Comparison of ENCODE assay signal across 16 cellular contexts in genomic region chr7:5620459-5620881, GRCh38. TPM values are rescaled to one million over a fixed set of nuclear protein-coding genes. Genes with fewer than 3 reads are reported as not detected.
DNase-seq lines count a peak whose midpoint lies in the region; ATAC-seq and TF ChIP-seq lines count a peak whose summit lies in the region.
"Had no signal": no experiment of that assay in that cellular context is flagged by ENCODE, and none has a peak within 500 bp of the region (broad histone marks: within the 10 kb centered on the region; RNA-seq: fewer than 3 reads in every experiment).

No MANE protein-coding gene starts in this region.

- intact Hi-C loops in ascending aorta (cut with DNase I), result no loop called here

- ATAC-seq in GM23338, result peak; percentile 71
- ATAC-seq in WTC11, result peak; percentile 48; the same call in 1 of the 2 replicates
- ATAC-seq in GM18498 (IDR thresholded peaks at IDR 0.05; ENCODE audit: unreplicated experiment), result no peak
- ATAC-seq in activated CD8-positive, alpha-beta memory T cell treated with anti-CD3 and anti-CD28 coated beads, Interleukin-2, amount 10 ng/mL, durations not matched to agents 7 days and 5 days, result no peak
- ATAC-seq: activated T-cell treated with anti-CD3 and anti-CD28 coated beads, Interleukin-2, amount 50 U/mL, for 4 hours had no signal

- CTCF ChIA-PET in WTC11 (lab: Charles Lee), result interaction anchor here (1.5 to 2.0 kb wide), 2 partner anchors 11 to 45 kb away, joined by 4 to 8 read pairs; no protein-coding TSS in a partner anchor
- CTCF ChIA-PET in activated CD8-positive, alpha-beta memory T cell treated with anti-CD3 and anti-CD28 coated beads, Interleukin-2, amount 10 ng/mL, durations not matched to agents 7 days and 5 days (lab: Charles Lee), result no interaction called here

- H3K4me3 Mint-ChIP-seq in GM23338 (no peak overlapping the region), WTC11 (no peak overlapping the region), neural progenitor cell (no peak overlapping the region)
- no peak overlapping the region for H3K4me3 Mint-ChIP-seq in activated CD8-positive, alpha-beta memory T cell treated with anti-CD3 and anti-CD28 coated beads, Interleukin-2, amount 10 ng/mL, durations not matched to agents 7 days and 5 days
- H3K4me3 Mint-ChIP-seq: activated naive CD8-positive, alpha-beta T cell; activated T-cell treated with anti-CD3 and anti-CD28 coated beads, Interleukin-2, amount 50 U/mL, for 4 hours had no signal

- H3K79me2 ChIP-seq in GM23338 (replicated peaks; ENCODE audit: insufficient read depth) (no peaks in the 10 kb centered on the region), neural progenitor cell (ENCODE audit: low read depth) (no peaks in the 10 kb centered on the region)

- H3K9me3 ChIP-seq in neural progenitor cell (ENCODE audit: low read depth), result no peaks in the 10 kb centered on the region
- H3K9me3 ChIP-seq in ascending aorta, result no peaks in the 10 kb centered on the region
- H3K9me3 ChIP-seq: heart right ventricle, thyroid gland had no signal

- H3K27me3 Mint-ChIP-seq in GM23338 (ENCODE audit: insufficient read depth, low read depth, poor library complexity) (peaks cover 2% of the 10 kb centered on the region), WTC11 (ENCODE audit: low read depth) (no peaks in the 10 kb centered on the region), neural progenitor cell (ENCODE audit: insufficient read depth, low read depth) (peaks cover 5% of the 10 kb centered on the region)
- no peaks in the 10 kb centered on the region for H3K27me3 Mint-ChIP-seq in activated CD8-positive, alpha-beta memory T cell treated with anti-CD3 and anti-CD28 coated beads, Interleukin-2, amount 10 ng/mL, durations not matched to agents 7 days and 5 days
- H3K27me3 Mint-ChIP-seq: activated naive CD8-positive, alpha-beta T cell had no signal

- no peak overlapping the region for H3K4me2 ChIP-seq in GM23338
- no peak overlapping the region for H3K4me2 ChIP-seq in neural progenitor cell
- H3K4me2 ChIP-seq: smooth muscle cell had no signal

- H3F3A ChIP-seq in GM23338 (replicated peaks; ENCODE audit: low read depth), result 0 out of 2 replicates have a peak, but pooled peaks cover 12% of the 10 kb centered on the region
- no peaks in the 10 kb centered on the region for H3F3A ChIP-seq in neural progenitor cell (ENCODE audit: low read depth)

- DNase-seq in GM23338 (ENCODE audit: low spot score) (no peak), NCI-H2107 (lab: John Stamatoyannopoulos, UW) (peak; percentile 75), WTC11 (ENCODE audit: low spot score) (no peak), neural progenitor cell (ENCODE audit: low spot score) (peak; percentile 58), ascending aorta (ENCODE audit: low spot score in 2 of 2) (no peak)
- no peak for DNase-seq in activated CD8-positive, alpha-beta memory T cell treated with anti-CD3 and anti-CD28 coated beads, Interleukin-2, amount 10 ng/mL, durations not matched to agents 7 days and 5 days
- DNase-seq: activated CD4-positive, alpha-beta T cell treated with anti-CD3 and anti-CD28 coated beads, Interleukin-2, amount 50 U/mL, for 48 hours; activated T-cell treated with anti-CD3 and anti-CD28 coated beads, Interleukin-2, amount 50 U/mL, for 4 hours; DND-41; heart right ventricle; MM.1S; thyroid gland had no signal

- no peak overlapping the region for H3K27ac Mint-ChIP-seq in GM23338
- H3K27ac Mint-ChIP-seq in WTC11, result no peak overlapping the region
- H3K27ac Mint-ChIP-seq in neural progenitor cell, result no peak overlapping the region
- no peak overlapping the region for H3K27ac Mint-ChIP-seq in activated CD8-positive, alpha-beta memory T cell treated with anti-CD3 and anti-CD28 coated beads, Interleukin-2, amount 10 ng/mL, durations not matched to agents 7 days and 5 days
- H3K27ac Mint-ChIP-seq: activated naive CD8-positive, alpha-beta T cell had no signal

- H3K27me3 ChIP-seq in GM23338 (ENCODE audit: insufficient read depth) (no peaks in the 10 kb centered on the region), neural progenitor cell (no peaks in the 10 kb centered on the region), ascending aorta (no peaks in the 10 kb centered on the region)
- H3K27me3 ChIP-seq: heart right ventricle, thyroid gland had no signal

- no peak overlapping the region; the same call in 1 of the 2 replicates for H3K27ac ChIP-seq in GM23338 (ENCODE audit: low read depth)
- H3K27ac ChIP-seq in neural progenitor cell, result peak overlapping the region; percentile 50
- H3K27ac ChIP-seq in ascending aorta, result no peak overlapping the region
- H3K27ac ChIP-seq: heart right ventricle, parathyroid adenoma, thyroid gland had no signal

- POLR2A ChIA-PET in WTC11 (lab: Charles Lee), result interaction anchor here (0.5 kb wide), 1 partner anchor 159 kb away, joined by 3 read pairs; no protein-coding TSS in a partner anchor

- H3K36me3 ChIP-seq in GM23338 (ENCODE audit: insufficient read depth) (0 out of 2 replicates have a peak, but pooled peaks cover under 1% of the 10 kb centered on the region), neural progenitor cell (no peaks in the 10 kb centered on the region), ascending aorta (peaks cover 51 to 62% of the 10 kb centered on the region in 2 donors)

- H4K20me1 ChIP-seq in GM23338 (replicated peaks; ENCODE audit: insufficient read depth) (no peaks in the 10 kb centered on the region), neural progenitor cell (ENCODE audit: low read depth) (no peaks in the 10 kb centered on the region)

- H3K4me3 ChIP-seq in GM23338 (no peak overlapping the region), neural progenitor cell (no peak overlapping the region), ascending aorta (no peak overlapping the region)
- H3K4me3 ChIP-seq: heart right ventricle, smooth muscle cell, thyroid gland had no signal

- peaks cover 3% of the 10 kb centered on the region; the same call in 1 of the 3 replicates for H3K4me1 Mint-ChIP-seq in GM23338
- H3K4me1 Mint-ChIP-seq in WTC11, result no peaks in the 10 kb centered on the region
- peaks cover 9% of the 10 kb centered on the region for H3K4me1 Mint-ChIP-seq in neural progenitor cell
- no peaks in the 10 kb centered on the region for H3K4me1 Mint-ChIP-seq in activated CD8-positive, alpha-beta memory T cell treated with anti-CD3 and anti-CD28 coated beads, Interleukin-2, amount 10 ng/mL, durations not matched to agents 7 days and 5 days

- H3K36me3 Mint-ChIP-seq in GM23338 (ENCODE audit: low read depth) (peaks cover 3% of the 10 kb centered on the region; the same call in 1 of the 3 replicates), WTC11 (peaks cover 5% of the 10 kb centered on the region; the same call in 1 of the 2 replicates), neural progenitor cell (peaks cover 19% of the 10 kb centered on the region)
- no peaks in the 10 kb centered on the region for H3K36me3 Mint-ChIP-seq in activated CD8-positive, alpha-beta memory T cell treated with anti-CD3 and anti-CD28 coated beads, Interleukin-2, amount 10 ng/mL, durations not matched to agents 7 days and 5 days
- H3K36me3 Mint-ChIP-seq: activated naive CD8-positive, alpha-beta T cell had no signal

- no peaks in the 10 kb centered on the region for H3K4me1 ChIP-seq in GM23338 (ENCODE audit: insufficient read depth)
- H3K4me1 ChIP-seq in neural progenitor cell, result peaks cover 7% of the 10 kb centered on the region
- no peaks in the 10 kb centered on the region for H3K4me1 ChIP-seq in ascending aorta

- H3K9me3 Mint-ChIP-seq in GM23338 (no peaks in the 10 kb centered on the region), WTC11 (no peaks in the 10 kb centered on the region), neural progenitor cell (no peaks in the 10 kb centered on the region)
- no peaks in the 10 kb centered on the region for H3K9me3 Mint-ChIP-seq in activated CD8-positive, alpha-beta memory T cell treated with anti-CD3 and anti-CD28 coated beads, Interleukin-2, amount 10 ng/mL, durations not matched to agents 7 days and 5 days (ENCODE audit: low read depth)
- H3K9me3 Mint-ChIP-seq: activated T-cell treated with anti-CD3 and anti-CD28 coated beads, Interleukin-2, amount 50 U/mL, for 4 hours had no signal

- no peak overlapping the region for H3K9ac ChIP-seq in neural progenitor cell
- H3K9ac ChIP-seq: parathyroid adenoma had no signal

- TF ChIP-seq CTCF in GM23338 (conservative IDR thresholded peaks at IDR 0.05; ENCODE audit: low read depth in 2 of 2) (no peak), WTC11 (IDR thresholded peaks at IDR 0.05) (no peak), neural progenitor cell (IDR thresholded peaks at IDR 0.05) (no peak), ascending aorta (IDR thresholded peaks at IDR 0.05) (no peak)

- H3K9me2 ChIP-seq in GM23338 (ENCODE audit: insufficient read depth), result no peaks in the 10 kb centered on the region

- H2AFZ ChIP-seq in GM23338 (no peak overlapping the region), neural progenitor cell (replicated peaks) (no peak overlapping the region)
- H2AFZ ChIP-seq: parathyroid adenoma had no signal

TF ChIP-seq in GM23338, 12 proteins besides CTCF, POLR2A, EP300 and RAD21:
- no peak for TF ChIP-seq POLR2AphosphoS5 (IDR thresholded peaks at IDR 0.05; ENCODE audit: low read depth)
- TF ChIP-seq ZNF114 (CRISPR knock-in tag; IDR thresholded peaks at IDR 0.05), result no peak

TF ChIP-seq in WTC11, 78 proteins besides CTCF, POLR2A, EP300 and RAD21 (continues in another document):
- TF ChIP-seq ATF6 (CRISPR knock-in tag; IDR thresholded peaks at IDR 0.05) (no peak), NR1H2 (CRISPR knock-in tag; IDR thresholded peaks at IDR 0.05) (no peak), CREB1 (CRISPR knock-in tag; IDR thresholded peaks at IDR 0.05) (no peak), ZNF317 (CRISPR knock-in tag; IDR thresholded peaks at IDR 0.05; ENCODE audit: borderline replicate concordance, low read depth) (no peak)

RNA-seq across cellular contexts. Expression of gene FSCN1, which starts 27.9 kb away (rescaled TPM):
- 654 and 734 TPM in 2 replicates for total RNA-seq in GM23338 (2014; rRNA removed; shearing (Covaris generic))
- 135 and 146 TPM in 2 replicates for polyA plus RNA-seq in GM23338 (2016; fragmentation: Nextera tagmentation; extraction: Ambion mirVana)
- 459 to 481 TPM (median 480 TPM) in 3 replicates for total RNA-seq in WTC11 (2021)
- total RNA-seq in neural progenitor cell (ENCODE audit: low replicate concordance), result 76.3 and 256 TPM in 2 replicates
- total RNA-seq in ascending aorta, result 129 TPM
- total RNA-seq in activated CD8-positive, alpha-beta memory T cell treated with anti-CD3 and anti-CD28 coated beads, Interleukin-2, amount 10 ng/mL, durations not matched to agents 7 days and 5 days, result 1 to 10 TPM; 4.4 to 6.2 TPM

Comparison
In these comparisons a context has a peak if more than half of its experiments do, and no peak if none do; other contexts are left out.
1. ATAC-seq: peak in GM23338 (single experiment) and WTC11 (single experiment); none in GM18498 (single experiment) and activated CD8-positive, alpha-beta memory T cell treated with anti-CD3 and anti-CD28 coated beads, Interleukin-2, amount 10 ng/mL, durations not matched to agents 7 days and 5 days (single experiment).
2. DNase-seq: peak in NCI-H2107 (single experiment) and neural progenitor cell (single experiment); none in GM23338 (single experiment), WTC11 (single experiment), ascending aorta (0 of 2) and activated CD8-positive, alpha-beta memory T cell treated with anti-CD3 and anti-CD28 coated beads, Interleukin-2, amount 10 ng/mL, durations not matched to agents 7 days and 5 days (single experiment).
3. RNA of gene FSCN1, which starts 27.9 kb away (total RNA-seq): 654 to 734 TPM in GM23338, 459 to 481 TPM in WTC11, 129 TPM in ascending aorta (single experiment) and 76.3 to 256 TPM in neural progenitor cell; 4.4 to 6.2 TPM in activated CD8-positive, alpha-beta memory T cell treated with anti-CD3 and anti-CD28 coated beads, Interleukin-2, amount 10 ng/mL, durations not matched to agents 7 days and 5 days; every median in the first group is over 10 times any median in the second.